ENCODE assay signal across 16 cellular contexts in the genomic region with DNA sequence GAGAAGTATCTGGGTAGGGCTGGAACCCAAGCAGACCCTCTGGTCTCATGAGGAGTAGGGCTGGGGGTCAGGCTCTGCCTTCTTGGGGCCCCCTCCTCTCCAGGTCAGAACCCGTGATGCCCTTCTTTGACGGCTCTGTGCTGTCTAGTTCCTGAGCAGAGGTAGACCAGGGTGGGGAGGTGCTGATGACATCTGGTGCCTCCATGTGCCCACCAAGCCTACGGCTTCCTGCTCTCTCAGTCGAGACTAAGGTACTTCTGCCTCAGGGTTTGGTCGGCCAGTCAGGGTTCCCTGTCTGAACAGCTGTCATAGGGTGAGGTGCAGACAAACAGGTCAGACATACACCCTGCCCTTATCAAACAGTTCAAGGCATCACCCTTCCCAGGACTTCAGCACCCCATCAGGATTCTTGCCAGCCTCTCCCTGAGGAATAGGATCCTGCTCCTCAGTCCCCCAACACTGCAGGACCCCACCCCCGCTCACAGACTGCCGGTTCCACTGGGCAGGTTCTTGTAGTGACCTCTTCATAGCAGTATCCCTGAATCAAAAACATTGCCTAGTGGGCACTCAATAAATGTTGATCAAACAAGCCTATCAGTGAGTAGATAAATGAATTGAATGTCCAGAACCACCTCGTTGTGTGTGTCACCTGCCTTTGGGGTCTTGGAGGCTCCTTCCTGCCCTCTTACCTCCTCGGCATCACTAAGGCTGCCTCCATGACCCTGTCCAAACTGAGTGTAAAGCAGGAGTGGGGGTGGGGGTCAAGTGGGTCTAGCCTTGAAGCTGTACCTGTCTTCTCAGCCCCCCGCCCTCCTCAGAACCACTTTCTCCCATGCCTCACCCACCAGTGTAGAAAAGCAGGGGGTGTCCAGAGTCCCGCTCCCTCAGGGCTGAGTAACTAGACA.
"Had no signal": no experiment of that assay in that cellular context is flagged by ENCODE, and none has a peak within 500 bp of the region (broad histone marks: within the 10 kb centered on the region; RNA-seq: fewer than 3 reads in every experiment).

No MANE protein-coding gene starts in this region.

- ATAC-seq: activated CD4-positive, alpha-beta T cell treated with anti-CD3 and anti-CD28 coated beads for 36 hours; T-helper 17 cell had no signal

- DNase-seq: activated B cell treated with CpG ODN at 0.5 μM for 24 hours; activated CD4-positive, alpha-beta memory T cell treated with anti-CD3 and anti-CD28 coated beads, Interleukin-2, amount 10 ng/mL, durations not matched to agents 7 days and 5 days; activated CD4-positive, alpha-beta T cell treated with anti-CD3 and anti-CD28 coated beads for 36 hours; activated CD4-positive, alpha-beta T cell treated with anti-CD3 and anti-CD28 coated beads, Interleukin-2, amount 50 U/mL, for 1 hour; activated CD8-positive, alpha-beta memory T cell treated with anti-CD3 and anti-CD28 coated beads, Interleukin-2, amount 50 U/mL, for 4 hours; activated naive CD4-positive, alpha-beta T cell; activated T-cell treated with anti-CD3 and anti-CD28 coated beads, Interleukin-2, amount 50 U/mL, for 1 hour; aorta; NCI-H1930; NCI-H2227 treated with DMSO at 0.1 percent for 48 hours; NCI-H446 treated with DMSO at 0.1 percent for 48 hours; NCI-H526 treated with DMSO at 0.1 percent for 48 hours; SIG-M5; T-helper 17 cell; T-helper 9 cell had no signal

- H3K27ac ChIP-seq: KMS-11 had no signal
